ENCODE assay signal across 14 cellular contexts in genomic region chr3:191269289-191270085, GRCh38. TPM values are rescaled to one million over a fixed set of nuclear protein-coding genes. Genes with fewer than 3 reads are reported as not detected.
DNase-seq lines count a peak whose midpoint lies in the region; ATAC-seq and TF ChIP-seq lines count a peak whose summit lies in the region.
"Had no signal": no experiment of that assay in that cellular context is flagged by ENCODE, and none has a peak within 500 bp of the region (broad histone marks: within the 10 kb centered on the region; RNA-seq: fewer than 3 reads in every experiment).

No MANE protein-coding gene starts in this region.

- intact Hi-C loops in activated B cell treated with CpG ODN at 0.5 μM for 24 hours (cut with micrococcal nuclease), result loop anchor here (1.0 to 2.0 kb wide), 5 partner anchors 10 to 59 kb away; partner anchors contain the start of gene CCDC50

- H3K4me3 Mint-ChIP-seq in activated B cell treated with CpG ODN at 0.5 μM for 24 hours, result peak overlapping the region; percentile 68
- H3K4me3 Mint-ChIP-seq: CD4-positive, alpha-beta T cell; immature natural killer cell; WTC11 had no signal

- POLR2A ChIA-PET in activated B cell treated with CpG ODN at 0.5 μM for 24 hours (lab: Charles Lee), result interaction anchor here (0.6 to 4.5 kb wide), 11 partner anchors 10 to 93 kb away, joined by 3 to 25 read pairs (median 3); partner anchors contain the start of genes CCDC50 and UTS2B

- peak overlapping the region; percentile 92 for H3K27ac Mint-ChIP-seq in activated B cell treated with CpG ODN at 0.5 μM for 24 hours
- H3K27ac Mint-ChIP-seq: CD4-positive, alpha-beta T cell; immature natural killer cell; WTC11 had no signal

- no peaks in the 10 kb centered on the region for H3K36me3 Mint-ChIP-seq in activated B cell treated with CpG ODN at 0.5 μM for 24 hours (ENCODE audit: low read depth)
- H3K36me3 Mint-ChIP-seq: immature natural killer cell had no signal

- CTCF ChIA-PET in activated B cell treated with CpG ODN at 0.5 μM for 24 hours (lab: Charles Lee), result no interaction called here

- ATAC-seq in GM18511 (IDR thresholded peaks at IDR 0.05; ENCODE audit: unreplicated experiment) (peak; percentile 78), GM21515 (IDR thresholded peaks at IDR 0.05; ENCODE audit: unreplicated experiment) (peak; percentile 79), HG03103 (IDR thresholded peaks at IDR 0.05; ENCODE audit: low read depth, unreplicated experiment) (peak; percentile 74), activated B cell treated with CpG ODN at 0.5 μM for 24 hours (ENCODE audit: low read depth) (peak; percentile 64), HG02970 (IDR thresholded peaks at IDR 0.05; ENCODE audit: low FRiP score, unreplicated experiment) (no peak)
- ATAC-seq: WTC11 had no signal

- no peaks in the 10 kb centered on the region for H3K27me3 Mint-ChIP-seq in activated B cell treated with CpG ODN at 0.5 μM for 24 hours

- no peak for TF ChIP-seq CTCF in activated B cell treated with CpG ODN at 0.5 μM for 24 hours (IDR thresholded peaks at IDR 0.05)

- DNase-seq in activated B cell treated with CpG ODN at 0.5 μM for 24 hours, result no peak
- DNase-seq in NCI-H748 (lab: John Stamatoyannopoulos, UW; ENCODE audit: unreplicated experiment), result no peak
- DNase-seq in NCI-H2171 (lab: John Stamatoyannopoulos, UW), result no peak
- DNase-seq in epidermal melanocyte (ENCODE audit: insufficient read length, low spot score), result no peak
- DNase-seq: activated naive CD4-positive, alpha-beta T cell treated with anti-CD3 and anti-CD28 coated beads, Interleukin-2, amount 50 U/mL, for 16 hours; CD4-positive, alpha-beta T cell; immature natural killer cell; nucleus accumbens; tibial artery had no signal

- H3K4me1 Mint-ChIP-seq in activated B cell treated with CpG ODN at 0.5 μM for 24 hours, result peaks cover 51% of the 10 kb centered on the region
- H3K4me1 Mint-ChIP-seq: WTC11 had no signal

- peaks cover 2% of the 10 kb centered on the region for H3K9me3 Mint-ChIP-seq in activated B cell treated with CpG ODN at 0.5 μM for 24 hours
- H3K9me3 Mint-ChIP-seq: CD4-positive, alpha-beta T cell had no signal

RNA-seq across cellular contexts. Expression of gene CCDC50, which starts 59.7 kb away (rescaled TPM):
- total RNA-seq in activated B cell treated with CpG ODN at 0.5 μM for 24 hours, result 144 and 153 TPM in 2 replicates
